ENCODE assay signal across 10 cellular contexts in genomic region chr1:19439464-19440171, GRCh38.
DNase-seq lines count a peak whose midpoint lies in the region; ATAC-seq and TF ChIP-seq lines count a peak whose summit lies in the region.
"Had no signal": no experiment of that assay in that cellular context is flagged by ENCODE, and none has a peak within 500 bp of the region (broad histone marks: within the 10 kb centered on the region; RNA-seq: fewer than 3 reads in every experiment).

No MANE protein-coding gene starts in this region.

- peaks cover 50% of the 10 kb centered on the region for H3K4me1 Mint-ChIP-seq in memory B cell

- H3K36me3 Mint-ChIP-seq in memory B cell = peaks cover 9% of the 10 kb centered on the region

- no peak overlapping the region for H3K9ac ChIP-seq in DND-41 (ENCODE audit: low read depth, low read length)

- no peak overlapping the region for H3K4me3 Mint-ChIP-seq in memory B cell
- H3K4me3 Mint-ChIP-seq: dendritic cell treated with granulocyte-macrophage colony-stimulating factor and Interleukin-4, amounts not matched to agents 40 ng/mL and 50 ng/mL, for 4 days had no signal

- H2AFZ ChIP-seq in DND-41 (ENCODE audit: low read depth, low read length) = no peak overlapping the region

- H3K4me3 ChIP-seq in DND-41 (ENCODE audit: low read depth in 1 of 2, low read length in 2 of 2) = no peak overlapping the region
- H3K4me3 ChIP-seq in RWPE2 (ENCODE audit: severe bottlenecking) = no peak overlapping the region

- H3K27ac Mint-ChIP-seq in memory B cell = peak overlapping the region; percentile 58
- H3K27ac Mint-ChIP-seq: dendritic cell treated with granulocyte-macrophage colony-stimulating factor and Interleukin-4, amounts not matched to agents 40 ng/mL and 50 ng/mL, for 4 days had no signal

- H3K9me3 ChIP-seq in DND-41 (ENCODE audit: insufficient read depth, low read length, severe bottlenecking) (no peaks in the 10 kb centered on the region), RWPE2 (ENCODE audit: severe bottlenecking) (no peaks in the 10 kb centered on the region)

- H3K27me3 ChIP-seq in DND-41 (ENCODE audit: insufficient read depth, low read length, poor library complexity) = no peaks in the 10 kb centered on the region
- no peaks in the 10 kb centered on the region for H3K27me3 ChIP-seq in RWPE2 (ENCODE audit: insufficient read depth, poor library complexity, severe bottlenecking)

- ATAC-seq in DND-41 (ENCODE audit: insufficient read depth, low read depth) = no peak
- no peak for ATAC-seq in RWPE2 (ENCODE audit: low read depth)
- ATAC-seq in memory B cell (ENCODE audit: low read depth) = peak; percentile 81
- no peak for ATAC-seq in GM21367 (IDR thresholded peaks at IDR 0.05; ENCODE audit: unreplicated experiment)
- ATAC-seq in HG03354 (IDR thresholded peaks at IDR 0.05; ENCODE audit: poor library complexity, severe bottlenecking, unreplicated experiment) = no peak

- H3K27me3 Mint-ChIP-seq in memory B cell = no peaks in the 10 kb centered on the region
- H3K27me3 Mint-ChIP-seq: dendritic cell treated with granulocyte-macrophage colony-stimulating factor and Interleukin-4, amounts not matched to agents 40 ng/mL and 50 ng/mL, for 4 days had no signal

- H3K27ac ChIP-seq in DND-41 (ENCODE audit: low read length) = no peak overlapping the region
- peak overlapping the region; percentile 81 for H3K27ac ChIP-seq in RWPE2 (ENCODE audit: poor library complexity, severe bottlenecking)
- H3K27ac ChIP-seq: HL-60 had no signal

- H3K9me3 Mint-ChIP-seq in memory B cell = no peaks in the 10 kb centered on the region
- H3K9me3 Mint-ChIP-seq: dendritic cell treated with granulocyte-macrophage colony-stimulating factor and Interleukin-4, amounts not matched to agents 40 ng/mL and 50 ng/mL, for 4 days had no signal

- H3K79me2 ChIP-seq in DND-41 (ENCODE audit: insufficient read depth, low read length) = peaks cover 96% of the 10 kb centered on the region

- TF ChIP-seq CTCF in DND-41 (IDR thresholded peaks at IDR 0.05; ENCODE audit: borderline replicate concordance, extremely low read depth, low read length, poor library complexity, severe bottlenecking) (peak; percentile 35), RWPE2 (IDR thresholded peaks at IDR 0.05; ENCODE audit: poor library complexity, severe bottlenecking) (peak; percentile 7)

- H3K36me3 ChIP-seq in DND-41 (ENCODE audit: insufficient read depth, low read length) = peaks cover 26% of the 10 kb centered on the region
- H3K36me3 ChIP-seq in RWPE2 (ENCODE audit: low read depth) = peaks cover 24% of the 10 kb centered on the region

- no peak for DNase-seq in DND-41
- DNase-seq in RWPE2 (ENCODE audit: low spot score) = no peak
- DNase-seq in central memory CD4-positive, alpha-beta T cell = peak; percentile 31
- peak; percentile 32 to 36 for DNase-seq in memory B cell (ENCODE audit: low spot score in 2 of 2)
- DNase-seq in SIG-M5 treated with dmso at 0.1 percent for 504 hours (lab: John Stamatoyannopoulos, UW; ENCODE audit: unreplicated experiment) = no peak
- DNase-seq in hepatic stellate cell (ENCODE audit: low spot score) = no peak

- H3K4me1 ChIP-seq in DND-41 (ENCODE audit: insufficient read depth, low read length) (no peaks in the 10 kb centered on the region; the same call in 1 of the 2 replicates), RWPE2 (ENCODE audit: insufficient read depth, poor library complexity, severe bottlenecking) (peaks cover 63% of the 10 kb centered on the region)

- H4K20me1 ChIP-seq in DND-41 (ENCODE audit: insufficient read depth, low read length) = peaks cover 84% of the 10 kb centered on the region

- H3K4me2 ChIP-seq in DND-41 (ENCODE audit: insufficient read depth, low read length) = no peak overlapping the region

Comparison
In these comparisons a context has a peak if more than half of its experiments do, and no peak if none do; other contexts are left out.
1. DNase-seq: peak in central memory CD4-positive, alpha-beta T cell (single experiment) and memory B cell (2 of 2); none in DND-41 (single experiment), RWPE2 (single experiment), SIG-M5 treated with dmso at 0.1 percent for 504 hours (single experiment) and hepatic stellate cell (single experiment).